In the genomic region with DNA sequence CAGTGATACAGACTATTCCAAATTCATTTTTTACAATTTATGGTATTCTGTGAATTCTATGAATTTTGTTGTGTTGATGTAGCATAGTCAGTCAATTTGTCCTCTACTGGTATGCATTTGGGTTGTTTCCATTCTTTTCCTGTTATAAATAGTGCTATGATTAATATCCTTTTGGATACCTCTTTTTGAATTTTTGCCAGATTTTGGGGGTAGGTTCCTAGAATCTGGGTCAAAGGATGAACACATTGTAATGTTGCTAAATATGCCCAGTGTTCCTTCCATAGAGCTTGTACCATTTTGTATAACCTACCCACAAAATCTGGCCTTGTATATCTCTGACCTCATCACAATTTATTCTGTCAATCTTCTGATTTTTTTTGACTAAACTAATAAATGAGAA, we compare ENCODE assay signal across 16 cellular contexts. TPM values are rescaled to one million over a fixed set of nuclear protein-coding genes. Genes with fewer than 3 reads are reported as not detected.
DNase-seq lines count a peak whose midpoint lies in the region; ATAC-seq, FAIRE-seq and TF ChIP-seq lines count a peak whose summit lies in the region.
"Had no signal": no experiment of that assay in that cellular context is flagged by ENCODE, and none has a peak within 500 bp of the region (broad histone marks: within the 10 kb centered on the region; RNA-seq: fewer than 3 reads in every experiment).

No MANE protein-coding gene starts in this region.

- H3K4me1 ChIP-seq in ovary (ENCODE audit: insufficient read depth), result no peaks in the 10 kb centered on the region
- H3K4me1 ChIP-seq in kidney (ENCODE audit: control insufficient read depth in 1 of 2, insufficient read depth in 1 of 2, low read depth in 1 of 2, low read length in 2 of 2), result no peaks in the 10 kb centered on the region
- H3K4me1 ChIP-seq in upper lobe of right lung, result no peaks in the 10 kb centered on the region

- H3K36me3 ChIP-seq in ovary (no peaks in the 10 kb centered on the region), kidney (ENCODE audit: control insufficient read depth in 1 of 2, insufficient read depth in 2 of 2, low read length in 2 of 2) (no peaks in the 10 kb centered on the region), upper lobe of right lung (no peaks in the 10 kb centered on the region)

- DNase-seq in EL (peak; percentile 64), HS-5 (ENCODE audit: low read depth) (peak; percentile 13), fibroblast of gingiva (ENCODE audit: low read depth) (peak; percentile 11), omental fat pad (ENCODE audit: low spot score) (no peak), glomerular visceral epithelial cell (ENCODE audit: extremely low spot score) (no peak), ovary (no peak), kidney (no peak), upper lobe of right lung (no peak)
- DNase-seq: ACHN, NCI-H1105 treated with DMSO at 0.1 percent for 48 hours, NCI-H187 treated with DMSO at 0.1 percent for 48 hours, NCI-H446, NCI-H748 treated with DMSO at 0.1 percent for 48 hours, PC-9 had no signal

- TF ChIP-seq EP300 in ovary (IDR thresholded peaks at IDR 0.05), result no peak

- intact Hi-C loops in ovary (cut with DNase I), result no loop called here
- intact Hi-C loops in kidney (cut with DNase I), result no loop called here
- intact Hi-C loops in upper lobe of right lung (cut with DNase I), result no loop called here

- no peak overlapping the region for H3K9ac ChIP-seq in kidney (ENCODE audit: low read length in 2 of 2)

- H3K27ac ChIP-seq in ovary, result no peak overlapping the region
- no peak overlapping the region for H3K27ac ChIP-seq in kidney (ENCODE audit: low read depth in 2 of 2, low read length in 2 of 2)
- no peak overlapping the region for H3K27ac ChIP-seq in upper lobe of right lung
- H3K27ac ChIP-seq: PC-9 had no signal

- TF ChIP-seq CTCF in omental fat pad (IDR thresholded peaks at IDR 0.05), result no peak
- TF ChIP-seq CTCF in ovary (IDR thresholded peaks at IDR 0.05), result no peak
- TF ChIP-seq CTCF in kidney (IDR thresholded peaks at IDR 0.05; ENCODE audit: borderline replicate concordance, extremely low read depth, insufficient read depth), result no peak
- no peak for TF ChIP-seq CTCF in upper lobe of right lung (IDR thresholded peaks at IDR 0.05)

- H3K27me3 ChIP-seq in ovary (no peaks in the 10 kb centered on the region), upper lobe of right lung (no peaks in the 10 kb centered on the region)

- no peak overlapping the region for H3K4me3 ChIP-seq in ovary
- no peak overlapping the region for H3K4me3 ChIP-seq in kidney (ENCODE audit: low read length in 2 of 2)
- H3K4me3 ChIP-seq in upper lobe of right lung, result no peak overlapping the region
- H3K4me3 ChIP-seq: GM12878, PC-9 had no signal

- ATAC-seq in omental fat pad (ENCODE audit: low FRiP score) (peak; percentile 44), upper lobe of right lung (no peak)
- ATAC-seq: GM12878 had no signal

- no peak for TF ChIP-seq POLR2A in ovary (IDR thresholded peaks at IDR 0.05)

- H3K9me3 ChIP-seq in ovary (no peaks in the 10 kb centered on the region), kidney (ENCODE audit: control insufficient read depth in 1 of 2, low read length in 2 of 2) (no peaks in the 10 kb centered on the region), upper lobe of right lung (no peaks in the 10 kb centered on the region)

- no peak for FAIRE-seq in kidney (lab: Jason Lieb, UNC)
- FAIRE-seq: GM12878, GM18507 had no signal

RNA-seq across cellular contexts. Expression of a gene that starts 44.4 kb away (rescaled TPM):
- total RNA-seq in omental fat pad (10 to 100 TPM; 12.2 to 23.6 (median 19.0) TPM), ovary (10 to 100 TPM; 13.9 to 25.8 (median 23.3) TPM), kidney (20.9 TPM), upper lobe of right lung (18.1 TPM)
- polyA plus RNA-seq in ovary (10 to 100 TPM in 1 of 2 donors, 1 to 10 TPM in 1; 7.2 to 22.1 TPM), kidney (ENCODE audit: insufficient read depth, low read depth, low replicate concordance) (10.1 TPM)

RNA-seq across cellular contexts. Expression of a gene that starts 46.3 kb away (rescaled TPM):
- total RNA-seq in omental fat pad (10 to 100 TPM; 12.5 to 19.2 (median 16.0) TPM), ovary (10 to 100 TPM; 11.3 to 22.0 (median 15.2) TPM), kidney (16.0 TPM), upper lobe of right lung (20.6 TPM)
- polyA plus RNA-seq in ovary (1 to 10 TPM; 5.2 to 7.6 TPM), kidney (ENCODE audit: insufficient read depth, low read depth, low replicate concordance) (3.0 TPM)

RNA-seq across cellular contexts. Expression of a gene that starts 46.5 kb away (rescaled TPM):
- total RNA-seq in omental fat pad (10 to 100 TPM; 48.4 to 87.5 (median 60.7) TPM), ovary (10 to 100 TPM; 50.3 to 90.1 (median 66.9) TPM), kidney (66.1 TPM), upper lobe of right lung (79.2 TPM)
- polyA plus RNA-seq in ovary (10 to 100 TPM; 42.0 to 57.5 TPM), kidney (ENCODE audit: insufficient read depth, low read depth, low replicate concordance) (29.2 TPM)

Comparison
In these comparisons a context has a peak if more than half of its experiments do, and no peak if none do; other contexts are left out.
1. DNase-seq: peak in EL (single experiment), HS-5 (single experiment) and fibroblast of gingiva (single experiment); none in omental fat pad (single experiment), glomerular visceral epithelial cell (single experiment), ovary (0 of 5), kidney (single experiment) and upper lobe of right lung (single experiment).